ENCODE assay signal across 8 cellular contexts in the genomic region with DNA sequence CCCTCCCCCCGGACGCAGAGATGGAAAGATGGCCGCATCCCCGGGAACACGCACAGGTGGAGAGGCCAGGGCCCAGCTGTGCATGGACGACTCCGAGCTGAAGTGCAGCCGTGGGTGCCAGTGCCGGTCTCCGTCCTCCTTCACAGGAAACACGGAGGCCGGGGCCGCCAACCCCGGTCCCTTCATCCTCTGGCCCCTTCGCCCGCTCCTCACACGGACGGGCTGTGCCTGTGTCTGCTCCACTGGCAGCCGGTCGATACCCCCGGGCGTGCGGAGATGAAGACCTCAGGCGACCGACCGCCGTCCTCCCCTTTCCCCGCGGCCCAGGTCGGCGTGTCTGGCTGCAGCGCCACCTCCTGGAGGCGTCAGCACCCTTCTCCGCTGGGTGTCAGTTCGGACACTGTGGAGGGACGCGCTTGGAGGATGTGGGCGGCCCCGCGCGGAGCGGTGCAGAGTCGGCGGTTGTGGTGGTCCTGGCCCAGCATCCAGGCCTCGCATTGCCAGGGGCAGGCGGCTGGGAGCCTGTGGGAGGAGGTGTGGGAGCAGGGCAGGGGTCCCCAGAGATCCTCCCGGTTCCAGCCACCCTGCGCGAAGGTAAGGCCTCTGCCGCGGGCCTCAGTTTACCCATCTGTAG. TPM values are rescaled to one million over a fixed set of nuclear protein-coding genes. Genes with fewer than 3 reads are reported as not detected.
DNase-seq lines count a peak whose midpoint lies in the region; ATAC-seq and TF ChIP-seq lines count a peak whose summit lies in the region.

No MANE protein-coding gene starts in this region.

- H3K27ac Mint-ChIP-seq in naive B cell = peak overlapping the region in 1 of 6 donors; percentile 18
- no peak overlapping the region for H3K27ac Mint-ChIP-seq in stimulated activated naive CD8-positive, alpha-beta T cell treated with anti-CD3 and anti-CD28 coated beads, Interleukin-15, Interleukin-2, amounts not matched to agents 100 ng/mL and 50 ng/mL, for 24 hours

- H3K4me3 Mint-ChIP-seq in naive B cell = peak overlapping the region in 6 of 8 donors; percentile 39 to 80 (median 56)
- peak overlapping the region; percentile 49 for H3K4me3 Mint-ChIP-seq in stimulated activated naive CD8-positive, alpha-beta T cell treated with anti-CD3 and anti-CD28 coated beads, Interleukin-15, Interleukin-2, amounts not matched to agents 100 ng/mL and 50 ng/mL, for 24 hours

- DNase-seq in DMS 273 (lab: John Stamatoyannopoulos, UW; ENCODE audit: unreplicated experiment) (peak; percentile 82), DMS 273 treated with DMSO at 0.1 percent for 48 hours (lab: John Stamatoyannopoulos, UW) (no peak), NCI-H774 (lab: John Stamatoyannopoulos, UW) (peak; percentile 26), epithelial cell of esophagus (ENCODE audit: low read depth) (peak; percentile 54), naive B cell (peak; percentile 52)
- DNase-seq in activated CD8-positive, alpha-beta memory T cell treated with anti-CD3 and anti-CD28 coated beads for 24 hours = peak; percentile 85

- H3K36me3 Mint-ChIP-seq in naive B cell = no peaks in the 10 kb centered on the region
- H3K36me3 Mint-ChIP-seq in stimulated activated naive CD8-positive, alpha-beta T cell treated with anti-CD3 and anti-CD28 coated beads, Interleukin-15, Interleukin-2, amounts not matched to agents 100 ng/mL and 50 ng/mL, for 24 hours (ENCODE audit: low read depth) = peaks cover 4% of the 10 kb centered on the region

- peaks cover 15 to 24% (median 16%) of the 10 kb centered on the region in 3 donors for H3K4me1 Mint-ChIP-seq in naive B cell
- H3K4me1 Mint-ChIP-seq in stimulated activated naive CD8-positive, alpha-beta T cell treated with anti-CD3 and anti-CD28 coated beads, Interleukin-15, Interleukin-2, amounts not matched to agents 100 ng/mL and 50 ng/mL, for 24 hours (ENCODE audit: low read depth) = peaks cover 17% of the 10 kb centered on the region

- TF ChIP-seq CTCF in epithelial cell of esophagus (IDR thresholded peaks at IDR 0.05; ENCODE audit: insufficient read depth, low read depth, low read length, missing control alignments) = peak; percentile 73

- peak overlapping the region; percentile 35 for H3K4me3 ChIP-seq in epithelial cell of esophagus (ENCODE audit: low read length)

- H3K27me3 Mint-ChIP-seq in naive B cell = peaks cover 11 to 35% (median 25%) of the 10 kb centered on the region in 3 donors
- H3K27me3 Mint-ChIP-seq in stimulated activated naive CD8-positive, alpha-beta T cell treated with anti-CD3 and anti-CD28 coated beads, Interleukin-15, Interleukin-2, amounts not matched to agents 100 ng/mL and 50 ng/mL, for 24 hours = peaks cover 11% of the 10 kb centered on the region

- peaks cover 3 to 9% (median 6%) of the 10 kb centered on the region in 7 donors for H3K9me3 Mint-ChIP-seq in naive B cell
- no peaks in the 10 kb centered on the region for H3K9me3 Mint-ChIP-seq in stimulated activated naive CD8-positive, alpha-beta T cell treated with anti-CD3 and anti-CD28 coated beads, Interleukin-15, Interleukin-2, amounts not matched to agents 100 ng/mL and 50 ng/mL, for 24 hours

- ATAC-seq in HG03097 (IDR thresholded peaks at IDR 0.05; ENCODE audit: low FRiP score, unreplicated experiment) (peak; percentile 79), naive B cell (ENCODE audit: low read depth in 2 of 2) (peak; percentile 90 to 92)

RNA-seq across cellular contexts. Expression of gene ZNF511, which starts 9.9 kb away (rescaled TPM):
- 10 to 100 TPM; 60.6 to 86.0 (median 75.6) TPM for polyA plus RNA-seq in naive B cell (ENCODE audit: low read depth in 6 of 6)

RNA-seq across cellular contexts. Expression of gene TUBGCP2, which starts 9.9 kb away (rescaled TPM):
- polyA plus RNA-seq in naive B cell (ENCODE audit: low read depth in 6 of 6) = 10 to 100 TPM; 19.6 to 36.2 (median 25.9) TPM

RNA-seq across cellular contexts. Expression of gene CALY, which starts 18.1 kb away (rescaled TPM):
- polyA plus RNA-seq in naive B cell (ENCODE audit: low read depth in 6 of 6) = not detected

RNA-seq across cellular contexts. Expression of gene PRAP1, which starts 28.6 kb away (rescaled TPM):
- not detected for polyA plus RNA-seq in naive B cell (ENCODE audit: low read depth in 6 of 6)

RNA-seq across cellular contexts. Expression of gene FUOM, which starts 39.2 kb away (rescaled TPM):
- polyA plus RNA-seq in naive B cell (ENCODE audit: low read depth in 6 of 6) = 10 to 100 TPM; 31.3 to 46.5 (median 42.0) TPM
